ENCODE assay signal across 8 cellular contexts in genomic region chr11:65860278-65861164, GRCh38. TPM values are rescaled to one million over a fixed set of nuclear protein-coding genes. Genes with fewer than 3 reads are reported as not detected.
DNase-seq lines count a peak whose midpoint lies in the region; ATAC-seq and TF ChIP-seq lines count a peak whose summit lies in the region.

MUS81 (plus strand) TSS chr11:65860433; CDS start chr11:65860754, 321 bp downstream.

- TF ChIP-seq POLR2A in Raji (IDR thresholded peaks at IDR 0.05; ENCODE audit: insufficient read depth, low read depth, low read length), result peak; percentile 80

- peaks cover 50 to 55% (median 53%) of the 10 kb centered on the region in 11 experiments for H3K36me3 ChIP-seq in BLaER1 treated with 17β-estradiol and CSF1 and Interleukin-3, amounts not matched to agents 10 nM and 100 nM

- peak within 1 kb of the TSS; percentile 94 for H3K4me3 Mint-ChIP-seq in activated T-helper 2 cell treated with anti-CD3 and anti-CD28 coated beads, Interferon-gamma antibody, Interleukin-2, Interleukin-4, amounts not matched to agents 10 μg/mL and 5 μg/mL and 100 μg/mL, durations not matched to agents 14 hours and 24 hours and 36 hours (ENCODE audit: low read depth)
- H3K4me3 Mint-ChIP-seq in natural killer cell, result peak within 1 kb of the TSS; percentile 98

- TF ChIP-seq CTCF in fibroblast of mammary gland (conservative IDR thresholded peaks at IDR 0.05; ENCODE audit: control insufficient read depth, insufficient read depth, low read depth, low read length) (peak; percentile 69), natural killer cell (IDR thresholded peaks at IDR 0.05) (peak; percentile 86)

- peak within 1 kb of the TSS; percentile 97 for H3K27ac Mint-ChIP-seq in activated T-helper 2 cell treated with anti-CD3 and anti-CD28 coated beads, Interferon-gamma antibody, Interleukin-2, Interleukin-4, amounts not matched to agents 10 μg/mL and 5 μg/mL and 100 μg/mL, durations not matched to agents 14 hours and 24 hours and 36 hours
- H3K27ac Mint-ChIP-seq in natural killer cell, result peak within 1 kb of the TSS; percentile 97 to 98

- no peaks in the 10 kb centered on the region for H3K27me3 Mint-ChIP-seq in activated T-helper 2 cell treated with anti-CD3 and anti-CD28 coated beads, Interferon-gamma antibody, Interleukin-2, Interleukin-4, amounts not matched to agents 10 μg/mL and 5 μg/mL and 100 μg/mL, durations not matched to agents 14 hours and 24 hours and 36 hours (ENCODE audit: low read depth)
- no peaks in the 10 kb centered on the region for H3K27me3 Mint-ChIP-seq in natural killer cell (ENCODE audit: low read depth in 2 of 2)

- H4K20me1 ChIP-seq in BLaER1 treated with 17β-estradiol and CSF1 and Interleukin-3, amounts not matched to agents 10 nM and 100 nM, result peaks cover 23 to 72% (median 57%) of the 10 kb centered on the region in 11 experiments

- H3K9me3 ChIP-seq in BLaER1 treated with 17β-estradiol and CSF1 and Interleukin-3, amounts not matched to agents 10 nM and 100 nM (replicated peaks in 1 of 11), result no peaks in the 10 kb centered on the region; a peak in 1 of 22 replicates

- H3K4me1 ChIP-seq in BLaER1 treated with 17β-estradiol and CSF1 and Interleukin-3, amounts not matched to agents 10 nM and 100 nM, result peaks cover 37 to 64% (median 41%) of the 10 kb centered on the region in 10 experiments

- intact Hi-C loops in activated T-helper 2 cell treated with anti-CD3 and anti-CD28 coated beads, Interferon-gamma antibody, Interleukin-2, Interleukin-4, amounts not matched to agents 10 μg/mL and 5 μg/mL and 100 μg/mL, durations not matched to agents 14 hours and 24 hours and 36 hours (cut with micrococcal nuclease), result loop anchor here (1.0 kb wide), 2 partner anchors 129 to 192 kb away; partner anchors contain the start of gene SF3B2
- intact Hi-C loops in natural killer cell (cut with micrococcal nuclease), result loop anchor here (1.0 kb wide), 1 partner anchor 101 kb away; the partner anchor contains the start of gene SART1

- DNase-seq in M059J (ENCODE audit: low read depth), result peak; percentile 99
- DNase-seq in activated T-helper 2 cell treated with anti-CD3 and anti-CD28 coated beads, Interferon-gamma antibody, Interleukin-2, Interleukin-4, amounts not matched to agents 10 μg/mL and 5 μg/mL and 100 μg/mL, durations not matched to agents 14 hours and 24 hours and 36 hours (ENCODE audit: low spot score), result peak; percentile 94
- DNase-seq in fibroblast of mammary gland (ENCODE audit: low read depth), result peak; percentile 98
- DNase-seq in natural killer cell, result peak; percentile 97
- DNase-seq in stimulated activated naive CD4-positive, alpha-beta T cell (lab: John Stamatoyannopoulos, UW), result peak; percentile 88 to 96 (median 93)

- H3K9ac ChIP-seq in BLaER1 treated with 17β-estradiol and CSF1 and Interleukin-3, amounts not matched to agents 10 nM and 100 nM, result peak within 1 kb of the TSS; percentile 92 to 99 (median 95)

- H3K4me1 Mint-ChIP-seq in activated T-helper 2 cell treated with anti-CD3 and anti-CD28 coated beads, Interferon-gamma antibody, Interleukin-2, Interleukin-4, amounts not matched to agents 10 μg/mL and 5 μg/mL and 100 μg/mL, durations not matched to agents 14 hours and 24 hours and 36 hours (ENCODE audit: low read depth), result peaks cover 30% of the 10 kb centered on the region
- peaks cover 45 to 56% of the 10 kb centered on the region in 2 donors for H3K4me1 Mint-ChIP-seq in natural killer cell

- H3K36me3 Mint-ChIP-seq in activated T-helper 2 cell treated with anti-CD3 and anti-CD28 coated beads, Interferon-gamma antibody, Interleukin-2, Interleukin-4, amounts not matched to agents 10 μg/mL and 5 μg/mL and 100 μg/mL, durations not matched to agents 14 hours and 24 hours and 36 hours (ENCODE audit: low read depth), result peaks cover 58% of the 10 kb centered on the region
- no peaks in the 10 kb centered on the region for H3K36me3 Mint-ChIP-seq in natural killer cell

- peak within 1 kb of the TSS; percentile 87 to 98 (median 91) for H3K27ac ChIP-seq in BLaER1 treated with 17β-estradiol and CSF1 and Interleukin-3, amounts not matched to agents 10 nM and 100 nM

- H3K9me3 Mint-ChIP-seq in activated T-helper 2 cell treated with anti-CD3 and anti-CD28 coated beads, Interferon-gamma antibody, Interleukin-2, Interleukin-4, amounts not matched to agents 10 μg/mL and 5 μg/mL and 100 μg/mL, durations not matched to agents 14 hours and 24 hours and 36 hours, result no peaks in the 10 kb centered on the region
- H3K9me3 Mint-ChIP-seq in natural killer cell, result no peaks in the 10 kb centered on the region

- peak within 1 kb of the TSS; percentile 84 to 99 (median 96) for H3K4me3 ChIP-seq in BLaER1 treated with 17β-estradiol and CSF1 and Interleukin-3, amounts not matched to agents 10 nM and 100 nM
- peak within 1 kb of the TSS; percentile 90 for H3K4me3 ChIP-seq in fibroblast of mammary gland (ENCODE audit: control insufficient read depth, low read depth, low read length)

- H3K4me2 ChIP-seq in BLaER1 treated with 17β-estradiol and CSF1 and Interleukin-3, amounts not matched to agents 10 nM and 100 nM, result peak within 1 kb of the TSS; percentile 83 to 98 (median 96)

- no peaks in the 10 kb centered on the region for H3K27me3 ChIP-seq in BLaER1 treated with 17β-estradiol and CSF1 and Interleukin-3, amounts not matched to agents 10 nM and 100 nM

- peak; percentile 25 for ATAC-seq in GM19463 (IDR thresholded peaks at IDR 0.05; ENCODE audit: unreplicated experiment)
- peak; percentile 38 to 66 (median 41) for ATAC-seq in natural killer cell

RNA-seq across cellular contexts. Expression of gene MUS81, which starts in this region (rescaled TPM):
- 22.7 and 42.4 TPM in 2 replicates for total RNA-seq in M059J (2014; rRNA removed; shearing (Covaris generic))
- total RNA-seq in activated T-helper 2 cell treated with anti-CD3 and anti-CD28 coated beads, Interferon-gamma antibody, Interleukin-2, Interleukin-4, amounts not matched to agents 10 μg/mL and 5 μg/mL and 100 μg/mL, durations not matched to agents 14 hours and 24 hours and 36 hours, result 84.9 and 90.5 TPM in 2 replicates
- total RNA-seq in natural killer cell, result 10 to 100 TPM; 71.6 to 93.4 (median 73.6) TPM

Comparison
In these comparisons a context has a peak if more than half of its experiments do, and no peak if none do; other contexts are left out.
1. Peak in every context shown above with its lines: DNase-seq, ATAC-seq, H3K4me3 ChIP-seq and H3K27ac ChIP-seq.